Comparison of ENCODE assay signal across 8 cellular contexts in genomic region chr4:154416183-154416543, GRCh38.
DNase-seq lines count a peak whose midpoint lies in the region; ATAC-seq and TF ChIP-seq lines count a peak whose summit lies in the region.

No MANE protein-coding gene starts in this region.

- TF ChIP-seq CTCF in HFFc6 (IDR thresholded peaks at IDR 0.05) (no peak), foreskin keratinocyte (conservative IDR thresholded peaks at IDR 0.05) (peak; percentile 18)

- H3K14ac ChIP-seq in trophoblast cell (ENCODE audit: low read length) = no peak overlapping the region

- H2AK5ac ChIP-seq in trophoblast cell (ENCODE audit: low read length) = no peak overlapping the region

- WGBS in trophoblast cell (ENCODE audit: extremely low coverage, insufficient coverage, insufficient read length) = no CpG with 5 or more reads among the region's 10 CpGs

- H3K4me1 ChIP-seq in foreskin keratinocyte (no peaks in the 10 kb centered on the region), trophoblast cell (ENCODE audit: control insufficient read depth in 1 of 2, insufficient read depth in 2 of 2, low read length in 2 of 2) (peaks cover 0 to 3% of the 10 kb centered on the region in 2 experiments)

- no peak overlapping the region for H3K18ac ChIP-seq in trophoblast cell (ENCODE audit: low read length)

- H3K9me3 ChIP-seq in trophoblast cell (ENCODE audit: insufficient read depth, low read depth, low read length) = no peaks in the 10 kb centered on the region

- no peak overlapping the region for H2BK12ac ChIP-seq in trophoblast cell (ENCODE audit: low read length)

- no peak overlapping the region for H3K4ac ChIP-seq in trophoblast cell (ENCODE audit: low read depth, low read length)

- H2BK5ac ChIP-seq in trophoblast cell (ENCODE audit: low read depth, low read length, poor library complexity) = no peak overlapping the region

- no peaks in the 10 kb centered on the region for H3K36me3 ChIP-seq in trophoblast cell (ENCODE audit: control insufficient read depth in 1 of 2, insufficient read depth in 2 of 2, low read length in 2 of 2)

- H3K79me2 ChIP-seq in trophoblast cell (ENCODE audit: control insufficient read depth, insufficient read depth, low read length, poor library complexity) = no peaks in the 10 kb centered on the region

- H3K4me3 ChIP-seq in trophoblast cell (ENCODE audit: low read depth, low read length) = no peak overlapping the region

- H3K9me3 Mint-ChIP-seq in HFFc6 = no peaks in the 10 kb centered on the region; the same call in 1 of the 2 replicates

- H3K4me2 ChIP-seq in trophoblast cell (ENCODE audit: low read length) = peak overlapping the region; percentile 96

- no peak overlapping the region for H3K23ac ChIP-seq in trophoblast cell (ENCODE audit: low read length)

- ATAC-seq in foreskin keratinocyte = peak; percentile 30

- H3K27ac ChIP-seq in foreskin keratinocyte (no peak overlapping the region), trophoblast cell (ENCODE audit: low read depth, low read length) (no peak overlapping the region)

- peaks cover 3% of the 10 kb centered on the region; the same call in 1 of the 2 replicates for H3K27me3 Mint-ChIP-seq in HFFc6 (ENCODE audit: insufficient read depth)

- no peaks in the 10 kb centered on the region for H3K36me3 Mint-ChIP-seq in HFFc6 (ENCODE audit: low read depth)

- no peak overlapping the region for H4K12ac ChIP-seq in trophoblast cell (ENCODE audit: low read depth, low read length)

- peak overlapping the region; percentile 83 for H3K4me3 Mint-ChIP-seq in HFFc6

- H3K9ac ChIP-seq in trophoblast cell (ENCODE audit: low read length) = no peak overlapping the region

- H4K91ac ChIP-seq in trophoblast cell (ENCODE audit: low read depth, low read length) = no peak overlapping the region

- no peak overlapping the region for H2BK120ac ChIP-seq in trophoblast cell (ENCODE audit: insufficient read depth, low read length, poor library complexity)

- H3K79me1 ChIP-seq in trophoblast cell (ENCODE audit: low read length) = no peaks in the 10 kb centered on the region

- H3K27ac Mint-ChIP-seq in HFFc6 = no peak overlapping the region

- H3K27me3 ChIP-seq in foreskin keratinocyte = peaks cover 6% of the 10 kb centered on the region
- H3K27me3 ChIP-seq in trophoblast cell (ENCODE audit: insufficient read depth, low read length) = no peaks in the 10 kb centered on the region

- peaks cover 11% of the 10 kb centered on the region; the same call in 1 of the 2 replicates for H3K4me1 Mint-ChIP-seq in HFFc6 (ENCODE audit: low read depth)

- DNase-seq in NCI-H510A treated with DMSO at 0.1 percent for 48 hours (lab: John Stamatoyannopoulos, UW) (peak; percentile 6), NCI-H510A (lab: John Stamatoyannopoulos, UW) (no peak), HFFc6 (no peak), RPMI7951 (ENCODE audit: low read depth) (peak; percentile 1), foreskin keratinocyte (no peak), trophoblast cell (no peak), HPDE6-E6E7 (ENCODE audit: extremely low spot score) (no peak), COLO829 (ENCODE audit: low spot score) (no peak)

- H4K8ac ChIP-seq in trophoblast cell (ENCODE audit: low read depth, low read length) = no peak overlapping the region

- H2AFZ ChIP-seq in trophoblast cell (ENCODE audit: insufficient read depth, low read length, poor library complexity) = peak overlapping the region; percentile 55

Comparison
In these comparisons a context has a peak if more than half of its experiments do, and no peak if none do; other contexts are left out.
1. DNase-seq: peak in NCI-H510A treated with DMSO at 0.1 percent for 48 hours (single experiment) and RPMI7951 (single experiment); none in NCI-H510A (single experiment), HFFc6 (single experiment), foreskin keratinocyte (0 of 2), trophoblast cell (0 of 2), HPDE6-E6E7 (single experiment) and COLO829 (single experiment).